ENCODE assay signal across 13 cellular contexts in genomic region chr2:238441262-238442114, GRCh38. TPM values are rescaled to one million over a fixed set of nuclear protein-coding genes. Genes with fewer than 3 reads are reported as not detected.
DNase-seq lines count a peak whose midpoint lies in the region; ATAC-seq and TF ChIP-seq lines count a peak whose summit lies in the region.
"Had no signal": no experiment of that assay in that cellular context is flagged by ENCODE, and none has a peak within 500 bp of the region (broad histone marks: within the 10 kb centered on the region; RNA-seq: fewer than 3 reads in every experiment).

No MANE protein-coding gene starts in this region.

- H3K9me3 Mint-ChIP-seq in progenitor cell of endocrine pancreas (ENCODE audit: low read depth), result no peaks in the 10 kb centered on the region
- H3K9me3 Mint-ChIP-seq in activated T-cell treated with anti-CD3 and anti-CD28 coated beads, Interleukin-2, amount 50 U/mL, for 24 hours, result no peaks in the 10 kb centered on the region

- H3K27ac ChIP-seq in effector memory CD4-positive, alpha-beta T cell (ENCODE audit: insufficient read depth, low read length, poor library complexity, severe bottlenecking), result no peak overlapping the region
- H3K27ac ChIP-seq: HL-60 had no signal

- H3K4me3 Mint-ChIP-seq in T-helper 17 cell (peak overlapping the region; percentile 55), progenitor cell of endocrine pancreas (ENCODE audit: low read depth) (no peak overlapping the region)
- H3K4me3 Mint-ChIP-seq in activated T-cell treated with anti-CD3 and anti-CD28 coated beads, Interleukin-2, amount 50 U/mL, for 24 hours, result no peak overlapping the region

- no peak for DNase-seq in Right ventricle myocardium inferior (ENCODE audit: missing footprints)
- DNase-seq in Right ventricle myocardium superior, result no peak
- DNase-seq in T-helper 17 cell, result no peak
- DNase-seq in fibroblast of pulmonary artery (ENCODE audit: low read depth), result peak; percentile 73
- DNase-seq in progenitor cell of endocrine pancreas (ENCODE audit: low spot score, unreplicated experiment), result no peak
- no peak for DNase-seq in effector memory CD4-positive, alpha-beta T cell
- DNase-seq in activated T-cell treated with anti-CD3 and anti-CD28 coated beads, Interleukin-2, amount 50 U/mL, for 24 hours, result no peak
- no peak for DNase-seq in NCI-H2171 treated with DMSO at 0.1 percent for 48 hours (lab: John Stamatoyannopoulos, UW)
- DNase-seq: activated naive CD4-positive, alpha-beta T cell treated with anti-CD3 and anti-CD28 coated beads, Interleukin-2, amount 50 U/mL, for 16 hours; mesendoderm; stimulated activated CD4-positive, alpha-beta T cell treated with anti-CD3 and anti-CD28 coated beads, Interleukin-12 subunit alpha, Interleukin-12 subunit beta, amount 100 ng/mL, for 4 hours had no signal

- H3K4me3 ChIP-seq in fibroblast of pulmonary artery (replicated peaks; ENCODE audit: low read depth, low read length), result peak overlapping the region; percentile 2
- no peak overlapping the region for H3K4me3 ChIP-seq in effector memory CD4-positive, alpha-beta T cell (ENCODE audit: insufficient read depth, low read depth, low read length, poor library complexity, severe bottlenecking)
- H3K4me3 ChIP-seq: HAP-1 had no signal

- H3K4me1 Mint-ChIP-seq in T-helper 17 cell (peaks cover 35% of the 10 kb centered on the region), progenitor cell of endocrine pancreas (ENCODE audit: low read depth) (peaks cover 24% of the 10 kb centered on the region)
- H3K4me1 Mint-ChIP-seq in activated T-cell treated with anti-CD3 and anti-CD28 coated beads, Interleukin-2, amount 50 U/mL, for 24 hours (ENCODE audit: low read depth), result peaks cover 56% of the 10 kb centered on the region

- H3K36me3 Mint-ChIP-seq in T-helper 17 cell (ENCODE audit: low read depth) (peaks cover 5% of the 10 kb centered on the region), progenitor cell of endocrine pancreas (ENCODE audit: insufficient read depth) (peaks cover 16% of the 10 kb centered on the region)
- H3K36me3 Mint-ChIP-seq in activated T-cell treated with anti-CD3 and anti-CD28 coated beads, Interleukin-2, amount 50 U/mL, for 24 hours (ENCODE audit: low read depth), result peaks cover 89% of the 10 kb centered on the region

- intact Hi-C loops in Right ventricle myocardium inferior (cut with DNase I) (no loop called here), Right ventricle myocardium superior (cut with DNase I) (no loop called here)

- H3K27ac Mint-ChIP-seq in T-helper 17 cell (no peak overlapping the region), progenitor cell of endocrine pancreas (peak overlapping the region; percentile 59)
- H3K27ac Mint-ChIP-seq in activated T-cell treated with anti-CD3 and anti-CD28 coated beads, Interleukin-2, amount 50 U/mL, for 24 hours, result no peak overlapping the region

- H3K4me1 ChIP-seq in effector memory CD4-positive, alpha-beta T cell (ENCODE audit: control insufficient read depth, insufficient read depth, low read length, poor library complexity, severe bottlenecking), result peaks cover 5% of the 10 kb centered on the region
- H3K4me1 ChIP-seq: HAP-1 had no signal

- peaks cover 27% of the 10 kb centered on the region for H3K36me3 ChIP-seq in effector memory CD4-positive, alpha-beta T cell (ENCODE audit: control insufficient read depth, insufficient read depth, low read length)

- no peaks in the 10 kb centered on the region for H3K9me3 ChIP-seq in T-helper 17 cell (ENCODE audit: control insufficient read depth, low read length, poor library complexity, severe bottlenecking)
- no peaks in the 10 kb centered on the region for H3K9me3 ChIP-seq in effector memory CD4-positive, alpha-beta T cell (ENCODE audit: control insufficient read depth, low read length)
- H3K9me3 ChIP-seq: HAP-1 had no signal

- H3K27me3 ChIP-seq in effector memory CD4-positive, alpha-beta T cell (replicated peaks; ENCODE audit: control insufficient read depth, insufficient read depth, low read length, poor library complexity, severe bottlenecking), result no peaks in the 10 kb centered on the region

- ATAC-seq in Right ventricle myocardium inferior (peak; percentile 33), Right ventricle myocardium superior (ENCODE audit: poor library complexity) (no peak), T-helper 17 cell (no peak)

- peak; percentile 11 for TF ChIP-seq CTCF in fibroblast of pulmonary artery (IDR thresholded peaks at IDR 0.05; ENCODE audit: low read length, missing control alignments)
- TF ChIP-seq CTCF in progenitor cell of endocrine pancreas (IDR thresholded peaks at IDR 0.05; ENCODE audit: unreplicated experiment), result no peak

- no peaks in the 10 kb centered on the region for H3K27me3 Mint-ChIP-seq in T-helper 17 cell
- no peaks in the 10 kb centered on the region for H3K27me3 Mint-ChIP-seq in progenitor cell of endocrine pancreas
- H3K27me3 Mint-ChIP-seq in activated T-cell treated with anti-CD3 and anti-CD28 coated beads, Interleukin-2, amount 50 U/mL, for 24 hours, result no peaks in the 10 kb centered on the region

RNA-seq across cellular contexts. Expression of gene ASB1, which starts 14.8 kb away (rescaled TPM):
- total RNA-seq in Right ventricle myocardium inferior, result 57.5 TPM
- total RNA-seq in Right ventricle myocardium superior, result 69.8 TPM
- 10 to 100 TPM; 11.9 to 14.3 TPM for total RNA-seq in T-helper 17 cell
- total RNA-seq in progenitor cell of endocrine pancreas, result 42.3 and 46.8 TPM in 2 replicates
